Comparison of ENCODE assay signal across 13 cellular contexts in the genomic region with DNA sequence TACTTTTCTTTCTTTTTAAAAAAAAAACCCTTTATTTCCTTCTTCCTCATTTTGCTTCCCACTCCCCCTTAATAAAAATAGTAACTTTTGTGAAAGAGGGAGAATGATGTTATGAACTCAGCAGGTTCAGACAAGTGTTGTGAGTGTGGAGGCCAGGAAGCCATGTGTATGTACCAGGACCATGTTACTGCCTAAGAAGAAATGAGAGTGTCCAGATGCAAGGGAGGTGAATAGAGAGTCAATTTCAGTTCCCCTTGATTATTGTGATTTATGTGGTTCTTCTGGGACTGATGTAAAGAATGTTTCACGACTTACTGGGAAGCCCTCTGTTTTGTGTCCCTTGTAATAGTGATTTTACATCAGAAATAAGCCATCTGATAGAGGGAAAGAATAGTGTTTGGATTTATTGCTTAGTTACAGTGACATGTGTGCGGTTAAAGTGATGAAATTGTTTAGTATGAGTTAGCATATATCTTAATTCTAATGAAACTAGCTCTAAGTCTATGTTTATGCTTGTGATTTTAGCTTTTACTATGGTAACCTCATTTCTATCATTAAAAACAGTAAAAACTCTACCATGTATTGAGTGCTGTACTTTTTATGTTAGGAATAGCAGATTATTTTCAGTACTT. TPM values are rescaled to one million over a fixed set of nuclear protein-coding genes. Genes with fewer than 3 reads are reported as not detected.
DNase-seq lines count a peak whose midpoint lies in the region; ATAC-seq and TF ChIP-seq lines count a peak whose summit lies in the region.
"Had no signal": no experiment of that assay in that cellular context is flagged by ENCODE, and none has a peak within 500 bp of the region (broad histone marks: within the 10 kb centered on the region; RNA-seq: fewer than 3 reads in every experiment).

No MANE protein-coding gene starts in this region.

- no peak for TF ChIP-seq POLR2A in spleen (IDR thresholded peaks at IDR 0.05)

- intact Hi-C loops in activated CD4-positive, alpha-beta memory T cell treated with anti-CD3 and anti-CD28 coated beads for 36 hours (cut with micrococcal nuclease) = loop anchor here (2.0 kb wide), 1 partner anchor 15 kb away; no protein-coding TSS in a partner anchor
- intact Hi-C loops in spleen (cut with DNase I; ENCODE audit: low total_unique reads) = no loop called here

- 42 to 62% (median 52%) methylated on average over 2 of the region's 2 CpGs for WGBS in spleen, 5 donors

- peaks cover 61% of the 10 kb centered on the region for H3K4me1 Mint-ChIP-seq in activated CD4-positive, alpha-beta memory T cell treated with anti-CD3 and anti-CD28 coated beads for 36 hours (ENCODE audit: low read depth)
- H3K4me1 Mint-ChIP-seq in activated CD4-positive, alpha-beta memory T cell treated with anti-CD3 and anti-CD28 coated beads, Interleukin-2, amount 10 ng/mL, durations not matched to agents 7 days and 5 days = peaks cover 39% of the 10 kb centered on the region

- H3K9me3 ChIP-seq in spleen = no peaks in the 10 kb centered on the region
- H3K9me3 ChIP-seq: HAP-1, upper lobe of left lung had no signal

- DNase-seq in activated CD4-positive, alpha-beta memory T cell treated with anti-CD3 and anti-CD28 coated beads for 36 hours = no peak
- DNase-seq in activated CD4-positive, alpha-beta memory T cell treated with anti-CD3 and anti-CD28 coated beads, Interleukin-2, amount 10 ng/mL, durations not matched to agents 7 days and 5 days = no peak
- DNase-seq in choroid plexus epithelial cell (ENCODE audit: low read depth) (peak; percentile 5), spleen (no peak), NCI-H2029 treated with DMSO at 0.1 percent for 48 hours (lab: John Stamatoyannopoulos, UW) (no peak)
- DNase-seq: activated CD4-positive, alpha-beta T cell treated with anti-CD3 and anti-CD28 coated beads for 4 hours; PC-9; stimulated activated CD4-positive, alpha-beta T cell treated with anti-CD3 and anti-CD28 coated beads, Interleukin-4, amount 100 ng/mL, for 24 hours; upper lobe of left lung had no signal

- H3K27ac Mint-ChIP-seq in activated CD4-positive, alpha-beta memory T cell treated with anti-CD3 and anti-CD28 coated beads for 36 hours = peak overlapping the region; percentile 54
- H3K27ac Mint-ChIP-seq in activated CD4-positive, alpha-beta memory T cell treated with anti-CD3 and anti-CD28 coated beads, Interleukin-2, amount 10 ng/mL, durations not matched to agents 7 days and 5 days = no peak overlapping the region

- H3K36me3 ChIP-seq in spleen = peaks cover 0 to 10% (median under 1%) of the 10 kb centered on the region in 6 donors
- H3K36me3 ChIP-seq: HAP-1, upper lobe of left lung had no signal

- H3K36me3 Mint-ChIP-seq in activated CD4-positive, alpha-beta memory T cell treated with anti-CD3 and anti-CD28 coated beads for 36 hours = peaks cover 8% of the 10 kb centered on the region
- peaks cover 20% of the 10 kb centered on the region for H3K36me3 Mint-ChIP-seq in activated CD4-positive, alpha-beta memory T cell treated with anti-CD3 and anti-CD28 coated beads, Interleukin-2, amount 10 ng/mL, durations not matched to agents 7 days and 5 days (ENCODE audit: low read depth)

- no peak overlapping the region for H3K4me3 Mint-ChIP-seq in activated CD4-positive, alpha-beta memory T cell treated with anti-CD3 and anti-CD28 coated beads for 36 hours
- no peak overlapping the region for H3K4me3 Mint-ChIP-seq in activated CD4-positive, alpha-beta memory T cell treated with anti-CD3 and anti-CD28 coated beads, Interleukin-2, amount 10 ng/mL, durations not matched to agents 7 days and 5 days

- H3K9me3 Mint-ChIP-seq in activated CD4-positive, alpha-beta memory T cell treated with anti-CD3 and anti-CD28 coated beads for 36 hours = no peaks in the 10 kb centered on the region
- no peaks in the 10 kb centered on the region for H3K9me3 Mint-ChIP-seq in activated CD4-positive, alpha-beta memory T cell treated with anti-CD3 and anti-CD28 coated beads, Interleukin-2, amount 10 ng/mL, durations not matched to agents 7 days and 5 days

- POLR2A ChIA-PET in activated CD4-positive, alpha-beta memory T cell treated with anti-CD3 and anti-CD28 coated beads for 36 hours (lab: Charles Lee) = no interaction called here
- POLR2A ChIA-PET in activated CD4-positive, alpha-beta memory T cell treated with anti-CD3 and anti-CD28 coated beads, Interleukin-2, amount 10 ng/mL, durations not matched to agents 7 days and 5 days (lab: Charles Lee) = interaction anchor here (0.7 to 1.5 kb wide), 3 partner anchors 9 to 34 kb away, joined by 3 to 4 read pairs (median 3); no protein-coding TSS in a partner anchor

- H3K4me3 ChIP-seq in choroid plexus epithelial cell (ENCODE audit: low read depth, low read length) (no peak overlapping the region), spleen (no peak overlapping the region)
- H3K4me3 ChIP-seq: HAP-1, PC-9, upper lobe of left lung had no signal

- ATAC-seq in HG03354 (IDR thresholded peaks at IDR 0.05; ENCODE audit: poor library complexity, severe bottlenecking, unreplicated experiment) = peak; percentile 56
- ATAC-seq in HG03139 (IDR thresholded peaks at IDR 0.05; ENCODE audit: unreplicated experiment) = no peak
- ATAC-seq in HG03571 (IDR thresholded peaks at IDR 0.05; ENCODE audit: unreplicated experiment) = no peak

- TF ChIP-seq CTCF in choroid plexus epithelial cell (conservative IDR thresholded peaks at IDR 0.05; ENCODE audit: low read depth, low read length) (no peak), spleen (IDR thresholded peaks at IDR 0.05 in 8 of 11, conservative IDR thresholded peaks at IDR 0.05 in 3 of 11) (no peak)

- peaks cover 3 to 78% (median 41%) of the 10 kb centered on the region in 6 donors for H3K4me1 ChIP-seq in spleen

- CTCF ChIA-PET in activated CD4-positive, alpha-beta memory T cell treated with anti-CD3 and anti-CD28 coated beads for 36 hours (lab: Charles Lee) = interaction anchor here (0.8 to 2.5 kb wide), 6 partner anchors 27 to 93 kb away, joined by 3 to 8 read pairs (median 3); no protein-coding TSS in a partner anchor
- CTCF ChIA-PET in activated CD4-positive, alpha-beta memory T cell treated with anti-CD3 and anti-CD28 coated beads, Interleukin-2, amount 10 ng/mL, durations not matched to agents 7 days and 5 days (lab: Charles Lee) = no interaction called here

- H3K27me3 Mint-ChIP-seq in activated CD4-positive, alpha-beta memory T cell treated with anti-CD3 and anti-CD28 coated beads for 36 hours = no peaks in the 10 kb centered on the region
- no peaks in the 10 kb centered on the region for H3K27me3 Mint-ChIP-seq in activated CD4-positive, alpha-beta memory T cell treated with anti-CD3 and anti-CD28 coated beads, Interleukin-2, amount 10 ng/mL, durations not matched to agents 7 days and 5 days

- H3K27ac ChIP-seq in spleen = peak overlapping the region in 5 of 8 donors; percentile 14 to 71 (median 59)
- H3K27ac ChIP-seq: PC-9 had no signal

- no peaks in the 10 kb centered on the region for H3K27me3 ChIP-seq in spleen (replicated peaks in 1 of 7)
- H3K27me3 ChIP-seq: upper lobe of left lung had no signal

RNA-seq across cellular contexts. Expression of a gene that starts 32.5 kb away (rescaled TPM):
- 10 to 100 TPM; 19.8 to 22.0 TPM for total RNA-seq in activated CD4-positive, alpha-beta memory T cell treated with anti-CD3 and anti-CD28 coated beads for 36 hours
- total RNA-seq in activated CD4-positive, alpha-beta memory T cell treated with anti-CD3 and anti-CD28 coated beads, Interleukin-2, amount 10 ng/mL, durations not matched to agents 7 days and 5 days = 10 to 100 TPM; 25.1 to 25.5 TPM
- 10 to 100 TPM; 23.8 to 46.0 (median 32.6) TPM for total RNA-seq in spleen
- polyA plus RNA-seq in spleen = 1 to 10 TPM; 5.8 to 9.4 (median 7.9) TPM
